Comparison of ENCODE assay signal across 2 cellular contexts in the genomic region with DNA sequence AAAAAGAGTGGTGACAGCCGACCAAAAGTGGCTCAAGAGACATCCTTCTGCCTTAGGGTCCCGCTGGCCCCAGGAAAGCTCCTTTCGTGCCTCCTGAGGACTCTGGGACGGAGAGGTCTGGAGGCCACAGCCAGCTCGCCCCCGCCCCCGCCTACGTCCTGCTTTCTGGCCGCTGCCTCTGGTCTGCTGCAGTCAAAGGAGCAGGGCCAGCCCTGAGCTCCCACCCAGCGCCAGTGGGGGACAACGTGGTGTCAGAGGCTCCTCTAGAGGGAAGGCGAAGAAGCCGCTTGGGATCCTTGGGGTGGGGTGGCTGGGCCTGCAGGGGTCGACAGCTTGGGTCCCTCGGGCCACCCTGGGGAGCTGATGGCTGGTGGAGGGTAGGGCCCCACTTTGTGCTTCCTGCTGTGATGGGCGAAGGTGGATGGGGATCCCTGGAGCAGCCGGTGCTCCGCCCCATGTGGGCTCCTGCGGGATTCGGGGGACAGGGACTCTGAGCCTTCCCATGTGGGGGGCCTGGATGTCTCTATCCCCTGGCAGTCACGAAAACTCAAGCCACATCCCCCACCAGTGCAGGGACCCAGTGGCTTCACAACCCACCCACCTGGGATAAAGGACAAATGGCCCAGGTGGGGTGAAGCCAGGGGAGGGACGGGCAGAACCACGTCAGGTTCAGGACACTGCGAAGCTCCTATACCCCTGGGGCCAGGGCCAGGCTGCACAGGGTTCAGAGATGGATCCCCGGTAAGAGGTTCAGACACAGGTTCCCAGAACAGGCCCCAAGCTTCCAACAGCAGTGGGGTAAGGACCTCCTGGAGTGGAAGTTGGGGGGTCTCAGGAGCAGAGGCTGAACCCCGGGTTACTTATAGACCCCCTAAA.
TF ChIP-seq lines count a peak whose summit lies in the region.

No MANE protein-coding gene starts in this region.

TF ChIP-seq in SK-N-SH, 30 proteins besides CTCF, POLR2A, EP300 and RAD21 (continued from another document):
- TF ChIP-seq, protein P1, sequence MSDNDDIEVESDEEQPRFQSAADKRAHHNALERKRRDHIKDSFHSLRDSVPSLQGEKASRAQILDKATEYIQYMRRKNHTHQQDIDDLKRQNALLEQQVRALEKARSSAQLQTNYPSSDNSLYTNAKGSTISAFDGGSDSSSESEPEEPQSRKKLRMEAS (IDR thresholded peaks at IDR 0.05; ENCODE audit: low read depth) = no peak
- TF ChIP-seq FOXJ3 (CRISPR knock-in tag; IDR thresholded peaks at IDR 0.05) (no peak), MXI1 (IDR thresholded peaks at IDR 0.05; ENCODE audit: low read depth, low read length) (no peak)
- TF ChIP-seq, protein P2, sequence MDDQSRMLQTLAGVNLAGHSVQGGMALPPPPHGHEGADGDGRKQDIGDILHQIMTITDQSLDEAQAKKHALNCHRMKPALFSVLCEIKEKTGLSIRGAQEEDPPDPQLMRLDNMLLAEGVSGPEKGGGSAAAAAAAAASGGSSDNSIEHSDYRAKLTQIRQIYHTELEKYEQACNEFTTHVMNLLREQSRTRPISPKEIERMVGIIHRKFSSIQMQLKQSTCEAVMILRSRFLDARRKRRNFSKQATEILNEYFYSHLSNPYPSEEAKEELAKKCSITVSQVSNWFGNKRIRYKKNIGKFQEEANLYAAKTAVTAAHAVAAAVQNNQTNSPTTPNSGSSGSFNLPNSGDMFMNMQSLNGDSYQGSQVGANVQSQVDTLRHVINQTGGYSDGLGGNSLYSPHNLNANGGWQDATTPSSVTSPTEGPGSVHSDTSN (IDR thresholded peaks at IDR 0.05) = no peak

TF ChIP-seq in SK-N-SH treated with all-trans-retinoic acid at 6 μM for 48 hours, 23 proteins besides CTCF, POLR2A, EP300 and RAD21 (continued from another document):
- TF ChIP-seq, protein P3, sequence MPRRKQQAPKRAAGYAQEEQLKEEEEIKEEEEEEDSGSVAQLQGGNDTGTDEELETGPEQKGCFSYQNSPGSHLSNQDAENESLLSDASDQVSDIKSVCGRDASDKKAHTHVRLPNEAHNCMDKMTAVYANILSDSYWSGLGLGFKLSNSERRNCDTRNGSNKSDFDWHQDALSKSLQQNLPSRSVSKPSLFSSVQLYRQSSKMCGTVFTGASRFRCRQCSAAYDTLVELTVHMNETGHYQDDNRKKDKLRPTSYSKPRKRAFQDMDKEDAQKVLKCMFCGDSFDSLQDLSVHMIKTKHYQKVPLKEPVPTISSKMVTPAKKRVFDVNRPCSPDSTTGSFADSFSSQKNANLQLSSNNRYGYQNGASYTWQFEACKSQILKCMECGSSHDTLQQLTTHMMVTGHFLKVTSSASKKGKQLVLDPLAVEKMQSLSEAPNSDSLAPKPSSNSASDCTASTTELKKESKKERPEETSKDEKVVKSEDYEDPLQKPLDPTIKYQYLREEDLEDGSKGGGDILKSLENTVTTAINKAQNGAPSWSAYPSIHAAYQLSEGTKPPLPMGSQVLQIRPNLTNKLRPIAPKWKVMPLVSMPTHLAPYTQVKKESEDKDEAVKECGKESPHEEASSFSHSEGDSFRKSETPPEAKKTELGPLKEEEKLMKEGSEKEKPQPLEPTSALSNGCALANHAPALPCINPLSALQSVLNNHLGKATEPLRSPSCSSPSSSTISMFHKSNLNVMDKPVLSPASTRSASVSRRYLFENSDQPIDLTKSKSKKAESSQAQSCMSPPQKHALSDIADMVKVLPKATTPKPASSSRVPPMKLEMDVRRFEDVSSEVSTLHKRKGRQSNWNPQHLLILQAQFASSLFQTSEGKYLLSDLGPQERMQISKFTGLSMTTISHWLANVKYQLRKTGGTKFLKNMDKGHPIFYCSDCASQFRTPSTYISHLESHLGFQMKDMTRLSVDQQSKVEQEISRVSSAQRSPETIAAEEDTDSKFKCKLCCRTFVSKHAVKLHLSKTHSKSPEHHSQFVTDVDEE (CRISPR knock-in tag; IDR thresholded peaks at IDR 0.05) = no peak
- no peak for TF ChIP-seq ZNF565 (CRISPR knock-in tag; conservative IDR thresholded peaks at IDR 0.05; ENCODE audit: low read depth)
- TF ChIP-seq CSDC2 (CRISPR knock-in tag; IDR thresholded peaks at IDR 0.05) = no peak
- no peak for TF ChIP-seq ZC3H10 (CRISPR knock-in tag; IDR thresholded peaks at IDR 0.05)
- no peak for TF ChIP-seq BACH2 (CRISPR knock-in tag; IDR thresholded peaks at IDR 0.05; ENCODE audit: borderline replicate concordance)
- TF ChIP-seq ZNF8 (CRISPR knock-in tag; IDR thresholded peaks at IDR 0.05) = no peak
- TF ChIP-seq, protein P4, sequence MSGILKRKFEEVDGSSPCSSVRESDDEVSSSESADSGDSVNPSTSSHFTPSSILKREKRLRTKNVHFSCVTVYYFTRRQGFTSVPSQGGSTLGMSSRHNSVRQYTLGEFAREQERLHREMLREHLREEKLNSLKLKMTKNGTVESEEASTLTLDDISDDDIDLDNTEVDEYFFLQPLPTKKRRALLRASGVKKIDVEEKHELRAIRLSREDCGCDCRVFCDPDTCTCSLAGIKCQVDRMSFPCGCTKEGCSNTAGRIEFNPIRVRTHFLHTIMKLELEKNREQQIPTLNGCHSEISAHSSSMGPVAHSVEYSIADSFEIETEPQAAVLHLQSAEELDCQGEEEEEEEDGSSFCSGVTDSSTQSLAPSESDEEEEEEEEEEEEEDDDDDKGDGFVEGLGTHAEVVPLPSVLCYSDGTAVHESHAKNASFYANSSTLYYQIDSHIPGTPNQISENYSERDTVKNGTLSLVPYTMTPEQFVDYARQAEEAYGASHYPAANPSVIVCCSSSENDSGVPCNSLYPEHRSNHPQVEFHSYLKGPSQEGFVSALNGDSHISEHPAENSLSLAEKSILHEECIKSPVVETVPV (CRISPR knock-in tag; IDR thresholded peaks at IDR 0.05) = no peak
- no peak for TF ChIP-seq ARNTL (CRISPR knock-in tag; IDR thresholded peaks at IDR 0.05; ENCODE audit: borderline replicate concordance, low read depth)
- no peak for TF ChIP-seq SNAI2 (CRISPR knock-in tag; IDR thresholded peaks at IDR 0.05)
- no peak for TF ChIP-seq TCF4 (CRISPR knock-in tag; IDR thresholded peaks at IDR 0.05; ENCODE audit: borderline replicate concordance)
- TF ChIP-seq ZNF70 (CRISPR knock-in tag; IDR thresholded peaks at IDR 0.05) = no peak
- no peak for TF ChIP-seq RARB (CRISPR knock-in tag; IDR thresholded peaks at IDR 0.05)
- no peak for TF ChIP-seq ESRRG (CRISPR knock-in tag; IDR thresholded peaks at IDR 0.05)
- TF ChIP-seq ZFP3 (CRISPR knock-in tag; IDR thresholded peaks at IDR 0.05) = no peak
- no peak for TF ChIP-seq GLIS3 (CRISPR knock-in tag; IDR thresholded peaks at IDR 0.05)
- no peak for TF ChIP-seq TOX (CRISPR knock-in tag; IDR thresholded peaks at IDR 0.05; ENCODE audit: borderline replicate concordance)
- TF ChIP-seq ISL1 (CRISPR knock-in tag; IDR thresholded peaks at IDR 0.05) = no peak
- TF ChIP-seq, protein P5, sequence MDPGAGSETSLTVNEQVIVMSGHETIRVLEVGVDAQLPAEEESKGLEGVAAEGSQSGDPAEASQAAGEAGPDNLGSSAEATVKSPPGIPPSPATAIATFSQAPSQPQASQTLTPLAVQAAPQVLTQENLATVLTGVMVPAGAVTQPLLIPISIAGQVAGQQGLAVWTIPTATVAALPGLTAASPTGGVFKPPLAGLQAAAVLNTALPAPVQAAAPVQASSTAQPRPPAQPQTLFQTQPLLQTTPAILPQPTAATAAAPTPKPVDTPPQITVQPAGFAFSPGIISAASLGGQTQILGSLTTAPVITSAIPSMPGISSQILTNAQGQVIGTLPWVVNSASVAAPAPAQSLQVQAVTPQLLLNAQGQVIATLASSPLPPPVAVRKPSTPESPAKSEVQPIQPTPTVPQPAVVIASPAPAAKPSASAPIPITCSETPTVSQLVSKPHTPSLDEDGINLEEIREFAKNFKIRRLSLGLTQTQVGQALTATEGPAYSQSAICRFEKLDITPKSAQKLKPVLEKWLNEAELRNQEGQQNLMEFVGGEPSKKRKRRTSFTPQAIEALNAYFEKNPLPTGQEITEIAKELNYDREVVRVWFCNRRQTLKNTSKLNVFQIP (CRISPR knock-in tag; IDR thresholded peaks at IDR 0.05; ENCODE audit: borderline replicate concordance, low read depth) = no peak
